ENCODE assay signal across 1 cellular context in the genomic region with DNA sequence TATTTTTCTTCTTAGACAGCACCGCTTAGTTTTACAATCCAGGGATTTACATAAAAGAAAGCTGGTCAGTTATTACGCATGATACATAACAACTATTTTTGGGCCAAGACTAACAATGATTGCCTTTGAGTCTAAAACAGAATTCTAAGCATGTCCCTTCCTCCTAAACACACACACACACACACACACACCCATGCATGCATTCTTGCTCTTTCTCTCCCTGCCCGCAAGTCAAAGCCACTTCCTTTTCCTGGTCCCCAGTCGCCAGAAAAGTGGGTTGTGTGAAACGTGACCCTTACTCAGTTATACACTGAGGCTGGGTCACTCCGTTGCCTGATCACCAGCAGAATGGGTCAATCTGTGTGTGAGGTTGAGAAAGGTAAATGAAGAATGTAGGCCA.
TF ChIP-seq lines count a peak whose summit lies in the region.

No MANE protein-coding gene starts in this region.

TF ChIP-seq in SK-N-SH treated with all-trans-retinoic acid at 6 μM for 48 hours, 23 proteins besides CTCF, POLR2A, EP300 and RAD21 (continued from another document):
- TF ChIP-seq, protein P1, sequence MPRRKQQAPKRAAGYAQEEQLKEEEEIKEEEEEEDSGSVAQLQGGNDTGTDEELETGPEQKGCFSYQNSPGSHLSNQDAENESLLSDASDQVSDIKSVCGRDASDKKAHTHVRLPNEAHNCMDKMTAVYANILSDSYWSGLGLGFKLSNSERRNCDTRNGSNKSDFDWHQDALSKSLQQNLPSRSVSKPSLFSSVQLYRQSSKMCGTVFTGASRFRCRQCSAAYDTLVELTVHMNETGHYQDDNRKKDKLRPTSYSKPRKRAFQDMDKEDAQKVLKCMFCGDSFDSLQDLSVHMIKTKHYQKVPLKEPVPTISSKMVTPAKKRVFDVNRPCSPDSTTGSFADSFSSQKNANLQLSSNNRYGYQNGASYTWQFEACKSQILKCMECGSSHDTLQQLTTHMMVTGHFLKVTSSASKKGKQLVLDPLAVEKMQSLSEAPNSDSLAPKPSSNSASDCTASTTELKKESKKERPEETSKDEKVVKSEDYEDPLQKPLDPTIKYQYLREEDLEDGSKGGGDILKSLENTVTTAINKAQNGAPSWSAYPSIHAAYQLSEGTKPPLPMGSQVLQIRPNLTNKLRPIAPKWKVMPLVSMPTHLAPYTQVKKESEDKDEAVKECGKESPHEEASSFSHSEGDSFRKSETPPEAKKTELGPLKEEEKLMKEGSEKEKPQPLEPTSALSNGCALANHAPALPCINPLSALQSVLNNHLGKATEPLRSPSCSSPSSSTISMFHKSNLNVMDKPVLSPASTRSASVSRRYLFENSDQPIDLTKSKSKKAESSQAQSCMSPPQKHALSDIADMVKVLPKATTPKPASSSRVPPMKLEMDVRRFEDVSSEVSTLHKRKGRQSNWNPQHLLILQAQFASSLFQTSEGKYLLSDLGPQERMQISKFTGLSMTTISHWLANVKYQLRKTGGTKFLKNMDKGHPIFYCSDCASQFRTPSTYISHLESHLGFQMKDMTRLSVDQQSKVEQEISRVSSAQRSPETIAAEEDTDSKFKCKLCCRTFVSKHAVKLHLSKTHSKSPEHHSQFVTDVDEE (CRISPR knock-in tag; IDR thresholded peaks at IDR 0.05), result no peak
- TF ChIP-seq, protein P2, sequence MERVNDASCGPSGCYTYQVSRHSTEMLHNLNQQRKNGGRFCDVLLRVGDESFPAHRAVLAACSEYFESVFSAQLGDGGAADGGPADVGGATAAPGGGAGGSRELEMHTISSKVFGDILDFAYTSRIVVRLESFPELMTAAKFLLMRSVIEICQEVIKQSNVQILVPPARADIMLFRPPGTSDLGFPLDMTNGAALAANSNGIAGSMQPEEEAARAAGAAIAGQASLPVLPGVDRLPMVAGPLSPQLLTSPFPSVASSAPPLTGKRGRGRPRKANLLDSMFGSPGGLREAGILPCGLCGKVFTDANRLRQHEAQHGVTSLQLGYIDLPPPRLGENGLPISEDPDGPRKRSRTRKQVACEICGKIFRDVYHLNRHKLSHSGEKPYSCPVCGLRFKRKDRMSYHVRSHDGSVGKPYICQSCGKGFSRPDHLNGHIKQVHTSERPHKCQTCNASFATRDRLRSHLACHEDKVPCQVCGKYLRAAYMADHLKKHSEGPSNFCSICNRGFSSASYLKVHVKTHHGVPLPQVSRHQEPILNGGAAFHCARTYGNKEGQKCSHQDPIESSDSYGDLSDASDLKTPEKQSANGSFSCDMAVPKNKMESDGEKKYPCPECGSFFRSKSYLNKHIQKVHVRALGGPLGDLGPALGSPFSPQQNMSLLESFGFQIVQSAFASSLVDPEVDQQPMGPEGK (CRISPR knock-in tag; IDR thresholded peaks at IDR 0.05; ENCODE audit: borderline replicate concordance), result no peak
- TF ChIP-seq, protein P3, sequence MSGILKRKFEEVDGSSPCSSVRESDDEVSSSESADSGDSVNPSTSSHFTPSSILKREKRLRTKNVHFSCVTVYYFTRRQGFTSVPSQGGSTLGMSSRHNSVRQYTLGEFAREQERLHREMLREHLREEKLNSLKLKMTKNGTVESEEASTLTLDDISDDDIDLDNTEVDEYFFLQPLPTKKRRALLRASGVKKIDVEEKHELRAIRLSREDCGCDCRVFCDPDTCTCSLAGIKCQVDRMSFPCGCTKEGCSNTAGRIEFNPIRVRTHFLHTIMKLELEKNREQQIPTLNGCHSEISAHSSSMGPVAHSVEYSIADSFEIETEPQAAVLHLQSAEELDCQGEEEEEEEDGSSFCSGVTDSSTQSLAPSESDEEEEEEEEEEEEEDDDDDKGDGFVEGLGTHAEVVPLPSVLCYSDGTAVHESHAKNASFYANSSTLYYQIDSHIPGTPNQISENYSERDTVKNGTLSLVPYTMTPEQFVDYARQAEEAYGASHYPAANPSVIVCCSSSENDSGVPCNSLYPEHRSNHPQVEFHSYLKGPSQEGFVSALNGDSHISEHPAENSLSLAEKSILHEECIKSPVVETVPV (CRISPR knock-in tag; IDR thresholded peaks at IDR 0.05), result no peak
- TF ChIP-seq ESRRG (CRISPR knock-in tag; IDR thresholded peaks at IDR 0.05) (no peak), ISL1 (CRISPR knock-in tag; IDR thresholded peaks at IDR 0.05) (no peak)
